In the genomic region with DNA sequence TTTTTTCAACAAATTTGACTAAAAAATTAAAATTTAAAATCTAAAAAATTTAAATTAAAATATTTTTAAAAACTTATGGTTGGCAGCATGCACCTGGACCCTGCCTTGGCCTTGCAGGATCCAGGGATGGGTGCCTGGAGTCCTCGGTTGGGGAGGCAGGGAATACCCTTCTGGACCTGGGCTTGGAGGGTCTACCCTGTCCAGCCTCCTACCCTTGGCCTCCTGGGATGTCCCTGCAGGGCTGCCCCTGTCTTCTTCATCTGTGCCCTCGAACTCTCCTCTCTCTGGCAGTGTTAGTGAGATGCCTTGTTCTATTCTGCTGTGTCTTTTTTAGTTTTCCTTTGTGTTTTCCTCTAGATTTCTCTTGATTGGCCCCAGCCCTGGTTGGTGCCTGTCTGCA, we compare ENCODE assay signal across 16 cellular contexts.
DNase-seq lines count a peak whose midpoint lies in the region; ATAC-seq, FAIRE-seq and TF ChIP-seq lines count a peak whose summit lies in the region.
"Had no signal": no experiment of that assay in that cellular context is flagged by ENCODE, and none has a peak within 500 bp of the region (broad histone marks: within the 10 kb centered on the region; RNA-seq: fewer than 3 reads in every experiment).

No MANE protein-coding gene starts in this region.

- H3K4me3 Mint-ChIP-seq in astrocyte (ENCODE audit: unreplicated experiment): peak overlapping the region; percentile 50
- H3K4me3 Mint-ChIP-seq in nephron progenitor cell: no peak overlapping the region
- H3K4me3 Mint-ChIP-seq in activated CD4-positive, alpha-beta T cell treated with anti-CD3 and anti-CD28 coated beads for 36 hours: no peak overlapping the region
- H3K4me3 Mint-ChIP-seq: B cell; CD4-positive, alpha-beta memory T cell had no signal

- H3K4me1 ChIP-seq in BLaER1 treated with 17β-estradiol and CSF1 and Interleukin-3, amounts not matched to agents 10 nM and 100 nM: peaks cover 29 to 65% (median 57%) of the 10 kb centered on the region in 10 experiments
- H3K4me1 ChIP-seq in astrocyte (ENCODE audit: insufficient read depth, low read length) (peaks cover 6% of the 10 kb centered on the region), spleen (peaks cover 0 to 19% (median under 1%) of the 10 kb centered on the region in 6 donors)
- H3K4me1 ChIP-seq: HAP-1 had no signal

- H2AFZ ChIP-seq in astrocyte (ENCODE audit: low read depth, low read length): no peak overlapping the region
- H2AFZ ChIP-seq: GM23248 had no signal

- TF ChIP-seq POLR2A in spleen (IDR thresholded peaks at IDR 0.05): no peak

- peaks cover 0 to 7% (median 0%) of the 10 kb centered on the region in 11 experiments; a peak in 4 of 22 replicates for H3K9me3 ChIP-seq in BLaER1 treated with 17β-estradiol and CSF1 and Interleukin-3, amounts not matched to agents 10 nM and 100 nM (replicated peaks in 1 of 11)
- H3K9me3 ChIP-seq in astrocyte (ENCODE audit: insufficient read depth, low read depth, low read length) (no peaks in the 10 kb centered on the region), spleen (peaks cover 0 to 22% (median 8%) of the 10 kb centered on the region in 8 donors)
- H3K9me3 ChIP-seq: HAP-1 had no signal

- H3K36me3 ChIP-seq in BLaER1 treated with 17β-estradiol and CSF1 and Interleukin-3, amounts not matched to agents 10 nM and 100 nM: no peaks in the 10 kb centered on the region
- H3K36me3 ChIP-seq in astrocyte (ENCODE audit: insufficient read depth, low read length) (no peaks in the 10 kb centered on the region), spleen (no peaks in the 10 kb centered on the region)
- H3K36me3 ChIP-seq: HAP-1 had no signal

- H3K4me3 ChIP-seq in BLaER1 treated with 17β-estradiol and CSF1 and Interleukin-3, amounts not matched to agents 10 nM and 100 nM: no peak overlapping the region
- H3K4me3 ChIP-seq in astrocyte (ENCODE audit: insufficient read depth, low read depth, low read length) (no peak overlapping the region), spleen (no peak overlapping the region)
- H3K4me3 ChIP-seq: GM12878, GM23248, HAP-1 had no signal

- H3K4me1 Mint-ChIP-seq in astrocyte (ENCODE audit: low read depth, unreplicated experiment): peaks cover 7% of the 10 kb centered on the region
- peaks cover 37% of the 10 kb centered on the region for H3K4me1 Mint-ChIP-seq in nephron progenitor cell
- H3K4me1 Mint-ChIP-seq in activated CD4-positive, alpha-beta T cell treated with anti-CD3 and anti-CD28 coated beads for 36 hours: peaks cover 5% of the 10 kb centered on the region
- H3K4me1 Mint-ChIP-seq: B cell; CD4-positive, alpha-beta memory T cell had no signal

- H4K20me1 ChIP-seq in BLaER1 treated with 17β-estradiol and CSF1 and Interleukin-3, amounts not matched to agents 10 nM and 100 nM: no peaks in the 10 kb centered on the region
- no peaks in the 10 kb centered on the region for H4K20me1 ChIP-seq in astrocyte (ENCODE audit: insufficient read depth, low read length)

- POLR2A ChIA-PET in activated CD4-positive, alpha-beta T cell treated with anti-CD3 and anti-CD28 coated beads for 36 hours (lab: Charles Lee): no interaction called here

- CTCF ChIA-PET in activated CD4-positive, alpha-beta T cell treated with anti-CD3 and anti-CD28 coated beads for 36 hours (lab: Charles Lee): interaction anchor here (1.7 kb wide), 1 partner anchor 32 kb away, joined by 5 read pairs; no protein-coding TSS in a partner anchor

- no peak for FAIRE-seq in astrocyte (lab: Jason Lieb, UNC)
- FAIRE-seq: GM12878, GM19239 had no signal

- H3K79me2 ChIP-seq in astrocyte (ENCODE audit: insufficient read depth, low read length): no peaks in the 10 kb centered on the region

- peak overlapping the region; percentile 3 to 66 (median 51); a peak in 19 of 22 replicates for H3K4me2 ChIP-seq in BLaER1 treated with 17β-estradiol and CSF1 and Interleukin-3, amounts not matched to agents 10 nM and 100 nM
- H3K4me2 ChIP-seq in astrocyte (ENCODE audit: low read length): no peak overlapping the region

- no peak for DNase-seq in astrocyte (ENCODE audit: low read depth)
- no peak for DNase-seq in nephron progenitor cell
- peak; percentile 24 for DNase-seq in spleen
- DNase-seq in head of caudate nucleus: no peak
- no peak for DNase-seq in activated CD4-positive, alpha-beta T cell treated with anti-CD3 and anti-CD28 coated beads for 36 hours
- DNase-seq in NCI-H2196 treated with DMSO at 0.1 percent for 48 hours (lab: John Stamatoyannopoulos, UW; ENCODE audit: unreplicated experiment): no peak
- DNase-seq: CD4-positive, alpha-beta memory T cell; DMS79 treated with DMSO at 0.1 percent for 48 hours; GF-D8; GM23248 had no signal

- 0 out of 22 replicates have a peak overlapping the region, but pooled peaks of 1 of the 11 experiments have one; percentile 22 for H3K9ac ChIP-seq in BLaER1 treated with 17β-estradiol and CSF1 and Interleukin-3, amounts not matched to agents 10 nM and 100 nM
- H3K9ac ChIP-seq in astrocyte (ENCODE audit: low read length): no peak overlapping the region
- H3K9ac ChIP-seq: GM23248 had no signal

- H3K27me3 ChIP-seq in BLaER1 treated with 17β-estradiol and CSF1 and Interleukin-3, amounts not matched to agents 10 nM and 100 nM: peaks cover 0 to 19% (median 0%) of the 10 kb centered on the region in 11 experiments; a peak in 6 of 22 replicates
- H3K27me3 ChIP-seq in astrocyte (ENCODE audit: insufficient read depth, low read length) (no peaks in the 10 kb centered on the region), spleen (replicated peaks in 1 of 7) (no peaks in the 10 kb centered on the region)

- no peaks in the 10 kb centered on the region for H3K9me3 Mint-ChIP-seq in astrocyte (ENCODE audit: unreplicated experiment)
- peaks cover 13% of the 10 kb centered on the region for H3K9me3 Mint-ChIP-seq in nephron progenitor cell
- no peaks in the 10 kb centered on the region for H3K9me3 Mint-ChIP-seq in activated CD4-positive, alpha-beta T cell treated with anti-CD3 and anti-CD28 coated beads for 36 hours (ENCODE audit: low read depth)

- WGBS in spleen, 5 donors: 84 to 95% (median 87%) methylated on average over 2 of the region's 2 CpGs

- intact Hi-C loops in spleen (cut with DNase I; ENCODE audit: low total_unique reads): no loop called here
- intact Hi-C loops in head of caudate nucleus (cut with DNase I): no loop called here
- intact Hi-C loops in activated CD4-positive, alpha-beta T cell treated with anti-CD3 and anti-CD28 coated beads for 36 hours (cut with DNase I, micrococcal nuclease): no loop called here

- peak overlapping the region in 2 of 11 experiments; percentile 1 to 16; a peak in 2 of 22 replicates for H3K27ac ChIP-seq in BLaER1 treated with 17β-estradiol and CSF1 and Interleukin-3, amounts not matched to agents 10 nM and 100 nM
- H3K27ac ChIP-seq in astrocyte (ENCODE audit: low read depth, low read length) (no peak overlapping the region), spleen (no peak overlapping the region)
- H3K27ac ChIP-seq: C4-2B, GM23248 had no signal

- H3K36me3 Mint-ChIP-seq in astrocyte (ENCODE audit: low read depth, unreplicated experiment) (peaks cover 2% of the 10 kb centered on the region), nephron progenitor cell (ENCODE audit: low read depth) (peaks cover 4% of the 10 kb centered on the region)
- no peaks in the 10 kb centered on the region for H3K36me3 Mint-ChIP-seq in activated CD4-positive, alpha-beta T cell treated with anti-CD3 and anti-CD28 coated beads for 36 hours (ENCODE audit: low read depth)
- H3K36me3 Mint-ChIP-seq: CD4-positive, alpha-beta memory T cell had no signal

- H3K27me3 Mint-ChIP-seq in astrocyte (ENCODE audit: low read depth, unreplicated experiment) (peaks cover 14% of the 10 kb centered on the region), nephron progenitor cell (ENCODE audit: low read depth, poor library complexity) (no peaks in the 10 kb centered on the region)
- no peaks in the 10 kb centered on the region for H3K27me3 Mint-ChIP-seq in activated CD4-positive, alpha-beta T cell treated with anti-CD3 and anti-CD28 coated beads for 36 hours
- H3K27me3 Mint-ChIP-seq: CD4-positive, alpha-beta memory T cell had no signal

- H3K27ac Mint-ChIP-seq in astrocyte (ENCODE audit: unreplicated experiment) (no peak overlapping the region), nephron progenitor cell (peak overlapping the region; percentile 64)
- H3K27ac Mint-ChIP-seq in activated CD4-positive, alpha-beta T cell treated with anti-CD3 and anti-CD28 coated beads for 36 hours: no peak overlapping the region
- H3K27ac Mint-ChIP-seq: B cell; CD4-positive, alpha-beta memory T cell had no signal

- TF ChIP-seq CTCF in astrocyte (IDR thresholded peaks at IDR 0.05; ENCODE audit: insufficient read depth, low read depth, low read length) (no peak), nephron progenitor cell (IDR thresholded peaks at IDR 0.05) (no peak), spleen (IDR thresholded peaks at IDR 0.05 in 8 of 11, conservative IDR thresholded peaks at IDR 0.05 in 3 of 11) (no peak)

- no peak for ATAC-seq in activated CD4-positive, alpha-beta T cell treated with anti-CD3 and anti-CD28 coated beads for 36 hours
- ATAC-seq: GM12878 had no signal
